ENCODE assay signal across 12 cellular contexts in the genomic region with DNA sequence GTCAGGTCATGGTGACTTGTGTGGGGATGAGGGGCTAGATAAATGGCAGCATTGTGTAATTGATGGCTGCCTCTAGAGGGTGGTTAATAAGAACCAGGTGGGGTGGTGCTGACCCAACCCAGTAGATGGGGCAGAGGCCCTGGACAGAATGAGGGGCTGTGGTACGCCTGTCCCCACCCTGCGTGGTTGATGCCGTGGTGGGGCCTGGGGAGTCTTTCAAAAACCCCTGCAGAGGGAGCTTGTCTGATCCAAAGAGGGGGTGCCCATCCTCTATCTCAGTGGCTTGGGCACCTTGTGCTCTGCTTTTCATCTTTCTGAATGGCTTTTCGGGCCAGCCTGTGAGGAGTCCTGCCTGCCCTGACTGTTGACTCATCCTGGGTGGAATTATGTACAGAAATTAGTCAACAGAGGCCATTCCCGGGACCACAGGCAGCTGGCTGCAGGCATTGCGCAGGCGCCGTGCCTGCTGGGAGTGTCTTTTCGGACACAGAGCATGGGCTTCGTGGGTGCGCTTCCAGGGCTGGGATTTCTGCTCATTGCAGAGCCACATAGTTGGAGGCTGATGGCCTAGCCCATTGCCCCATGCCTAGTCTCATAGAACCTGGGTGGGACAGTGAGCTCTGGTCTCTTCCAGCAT.
DNase-seq lines count a peak whose midpoint lies in the region; ATAC-seq, FAIRE-seq and TF ChIP-seq lines count a peak whose summit lies in the region.
"Had no signal": no experiment of that assay in that cellular context is flagged by ENCODE, and none has a peak within 500 bp of the region (broad histone marks: within the 10 kb centered on the region; RNA-seq: fewer than 3 reads in every experiment).

No MANE protein-coding gene starts in this region.

- no peaks in the 10 kb centered on the region for H3K9me3 Mint-ChIP-seq in activated T-cell treated with anti-CD3 and anti-CD28 coated beads, Interleukin-2, amount 50 U/mL, for 4 hours
- no peaks in the 10 kb centered on the region for H3K9me3 Mint-ChIP-seq in activated CD4-positive, alpha-beta T cell treated with anti-CD3 and anti-CD28 coated beads, Interleukin-2, amount 10 ng/mL, durations not matched to agents 7 days and 5 days
- H3K9me3 Mint-ChIP-seq: CD14-positive monocyte; effector memory CD8-positive, alpha-beta T cell had no signal

- TF ChIP-seq CTCF in AG04449 (IDR thresholded peaks at IDR 0.05; ENCODE audit: insufficient read depth, low read length, missing control alignments) (no peak), keratinocyte (optimal IDR thresholded peaks at IDR 0.05 in 1 of 3, IDR thresholded peaks at IDR 0.05 in 1 of 3, conservative IDR thresholded peaks at IDR 0.05 in 1 of 3; ENCODE audit: extremely low read depth in 1 of 3, insufficient read depth in 2 of 3, low read length in 3 of 3) (no peak)

- H3K4me1 ChIP-seq in keratinocyte (ENCODE audit: control insufficient read depth, extremely low read depth, insufficient read depth, low read length) = peaks cover 26% of the 10 kb centered on the region

- POLR2A ChIA-PET in AG04449 (lab: Yijun Ruan, JAX) = interaction anchor here (1.0 kb wide), 1 partner anchor 13 kb away, joined by 4 read pairs; no protein-coding TSS in a partner anchor
- POLR2A ChIA-PET in activated CD4-positive, alpha-beta T cell treated with anti-CD3 and anti-CD28 coated beads, Interleukin-2, amount 10 ng/mL, durations not matched to agents 7 days and 5 days (lab: Charles Lee) = no interaction called here

- H3K27ac ChIP-seq in keratinocyte (ENCODE audit: control insufficient read depth, insufficient read depth, low read length) = no peak overlapping the region
- H3K27ac ChIP-seq: upper lobe of left lung had no signal

- peaks cover 6% of the 10 kb centered on the region for H3K27me3 Mint-ChIP-seq in activated T-cell treated with anti-CD3 and anti-CD28 coated beads, Interleukin-2, amount 50 U/mL, for 4 hours (ENCODE audit: low read depth)
- H3K27me3 Mint-ChIP-seq in activated CD4-positive, alpha-beta T cell treated with anti-CD3 and anti-CD28 coated beads, Interleukin-2, amount 10 ng/mL, durations not matched to agents 7 days and 5 days = peaks cover 7% of the 10 kb centered on the region

- CTCF ChIA-PET in AG04449 (lab: Yijun Ruan, JAX) = interaction anchor here (1.2 kb wide), 1 partner anchor 204 kb away, joined by 3 read pairs; no protein-coding TSS in a partner anchor
- CTCF ChIA-PET in activated CD4-positive, alpha-beta T cell treated with anti-CD3 and anti-CD28 coated beads, Interleukin-2, amount 10 ng/mL, durations not matched to agents 7 days and 5 days (lab: Charles Lee) = interaction anchor here (1.0 kb wide), 1 partner anchor 18 kb away, joined by 4 read pairs; no protein-coding TSS in a partner anchor

- no peak for ATAC-seq in GM21423 (IDR thresholded peaks at IDR 0.05; ENCODE audit: unreplicated experiment)
- ATAC-seq in activated T-cell treated with anti-CD3 and anti-CD28 coated beads, Interleukin-2, amount 50 U/mL, for 4 hours = no peak
- ATAC-seq: effector memory CD8-positive, alpha-beta T cell had no signal

- peaks cover 2% of the 10 kb centered on the region for H4K20me1 ChIP-seq in keratinocyte (ENCODE audit: control insufficient read depth, extremely low read depth, insufficient read depth, low read length)

- H3K9ac ChIP-seq in keratinocyte (ENCODE audit: control insufficient read depth, extremely low read depth, insufficient read depth, low read length) = no peak overlapping the region

- no peak overlapping the region for H3K4me3 Mint-ChIP-seq in activated T-cell treated with anti-CD3 and anti-CD28 coated beads, Interleukin-2, amount 50 U/mL, for 4 hours
- no peak overlapping the region for H3K4me3 Mint-ChIP-seq in activated CD4-positive, alpha-beta T cell treated with anti-CD3 and anti-CD28 coated beads, Interleukin-2, amount 10 ng/mL, durations not matched to agents 7 days and 5 days
- H3K4me3 Mint-ChIP-seq: CD14-positive monocyte; effector memory CD8-positive, alpha-beta T cell had no signal

- no peaks in the 10 kb centered on the region for H3K36me3 Mint-ChIP-seq in activated T-cell treated with anti-CD3 and anti-CD28 coated beads, Interleukin-2, amount 50 U/mL, for 4 hours (ENCODE audit: insufficient read depth)
- no peaks in the 10 kb centered on the region for H3K36me3 Mint-ChIP-seq in activated CD4-positive, alpha-beta T cell treated with anti-CD3 and anti-CD28 coated beads, Interleukin-2, amount 10 ng/mL, durations not matched to agents 7 days and 5 days (ENCODE audit: low read depth)
- H3K36me3 Mint-ChIP-seq: CD14-positive monocyte had no signal

- no peaks in the 10 kb centered on the region for H3K79me2 ChIP-seq in keratinocyte (ENCODE audit: control insufficient read depth, insufficient read depth, low read length)

- dilution Hi-C loops in keratinocyte (cut with MboI; ENCODE audit: extremely low pct_ligation_motif_present, low sequenced_read_pairs) = no loop called here

- H3K9me3 ChIP-seq in keratinocyte (ENCODE audit: control insufficient read depth, low read depth, low read length) = no peaks in the 10 kb centered on the region
- H3K9me3 ChIP-seq: upper lobe of left lung had no signal

- no peak for FAIRE-seq in keratinocyte (lab: Jason Lieb, UNC)

- no peak overlapping the region for H2AFZ ChIP-seq in keratinocyte (ENCODE audit: control insufficient read depth, low read length)

- no peaks in the 10 kb centered on the region for H3K36me3 ChIP-seq in keratinocyte (ENCODE audit: control insufficient read depth in 2 of 2, extremely low read depth in 1 of 2, insufficient read depth in 2 of 2, low read length in 2 of 2)
- H3K36me3 ChIP-seq: upper lobe of left lung had no signal

- H3K27ac Mint-ChIP-seq in activated CD4-positive, alpha-beta T cell treated with anti-CD3 and anti-CD28 coated beads, Interleukin-2, amount 10 ng/mL, durations not matched to agents 7 days and 5 days = no peak overlapping the region
- H3K27ac Mint-ChIP-seq: CD14-positive monocyte; effector memory CD8-positive, alpha-beta T cell had no signal

- H3K4me3 ChIP-seq in AG04449 (ENCODE audit: low read depth, low read length) (no peak overlapping the region), keratinocyte (ENCODE audit: control insufficient read depth in 2 of 3, extremely low read depth in 1 of 3, insufficient read depth in 2 of 3, low read depth in 1 of 3, low read length in 3 of 3) (no peak overlapping the region)
- H3K4me3 ChIP-seq: upper lobe of left lung had no signal

- no peaks in the 10 kb centered on the region for H3K9me1 ChIP-seq in keratinocyte (ENCODE audit: control insufficient read depth, extremely low read depth, insufficient read depth, low read length)

- H3K4me2 ChIP-seq in keratinocyte (ENCODE audit: control insufficient read depth, extremely low read depth, insufficient read depth, low read depth, low read length) = peak overlapping the region; percentile 11

- H3K27me3 ChIP-seq in keratinocyte (ENCODE audit: control insufficient read depth, extremely low read depth, insufficient read depth, low read length) = peaks cover 16% of the 10 kb centered on the region
- H3K27me3 ChIP-seq: upper lobe of left lung had no signal

- H3K4me1 Mint-ChIP-seq in activated T-cell treated with anti-CD3 and anti-CD28 coated beads, Interleukin-2, amount 50 U/mL, for 4 hours (ENCODE audit: low read depth) = peaks cover 5% of the 10 kb centered on the region
- no peaks in the 10 kb centered on the region for H3K4me1 Mint-ChIP-seq in activated CD4-positive, alpha-beta T cell treated with anti-CD3 and anti-CD28 coated beads, Interleukin-2, amount 10 ng/mL, durations not matched to agents 7 days and 5 days

- DNase-seq in AG04449 (ENCODE audit: low read depth, low spot score) (peak; percentile 55), HS-27A (ENCODE audit: low read depth) (peak; percentile 60), amniotic epithelial cell (ENCODE audit: low read depth) (peak; percentile 93), keratinocyte (ENCODE audit: low read depth, low spot score) (peak; percentile 61), NOMO-1 treated with dmso at 0.1 percent for 144 hours (lab: John Stamatoyannopoulos, UW; ENCODE audit: unreplicated experiment) (no peak)
- no peak for DNase-seq in activated T-cell treated with anti-CD3 and anti-CD28 coated beads, Interleukin-2, amount 50 U/mL, for 4 hours
- no peak for DNase-seq in activated CD4-positive, alpha-beta T cell treated with anti-CD3 and anti-CD28 coated beads, Interleukin-2, amount 10 ng/mL, durations not matched to agents 7 days and 5 days
- DNase-seq: activated CD4-positive, CD25-positive, alpha-beta regulatory T cell; effector memory CD8-positive, alpha-beta T cell had no signal

Comparison
In these comparisons a context has a peak if more than half of its experiments do, and no peak if none do; other contexts are left out.
1. DNase-seq: peak in AG04449 (single experiment), HS-27A (single experiment), amniotic epithelial cell (single experiment) and keratinocyte (single experiment); none in activated T-cell treated with anti-CD3 and anti-CD28 coated beads, Interleukin-2, amount 50 U/mL, for 4 hours (single experiment), activated CD4-positive, alpha-beta T cell treated with anti-CD3 and anti-CD28 coated beads, Interleukin-2, amount 10 ng/mL, durations not matched to agents 7 days and 5 days (single experiment) and NOMO-1 treated with dmso at 0.1 percent for 144 hours (single experiment).